ENCODE assay signal across 12 cellular contexts in genomic region chr14:89489796-89490506, GRCh38.
DNase-seq lines count a peak whose midpoint lies in the region; ATAC-seq and TF ChIP-seq lines count a peak whose summit lies in the region.
"Had no signal": no experiment of that assay in that cellular context is flagged by ENCODE, and none has a peak within 500 bp of the region (broad histone marks: within the 10 kb centered on the region; RNA-seq: fewer than 3 reads in every experiment).

No MANE protein-coding gene starts in this region.

- H3K14ac ChIP-seq in neuronal stem cell (ENCODE audit: low read length), result no peak overlapping the region

- no peak overlapping the region for H3K18ac ChIP-seq in neuronal stem cell (ENCODE audit: low read length)

- no peak overlapping the region for H3K27ac Mint-ChIP-seq in effector memory CD8-positive, alpha-beta T cell

- no peaks in the 10 kb centered on the region for H3K27me3 ChIP-seq in GM23248 (replicated peaks; ENCODE audit: insufficient read depth)
- no peaks in the 10 kb centered on the region for H3K27me3 ChIP-seq in neuronal stem cell (ENCODE audit: control insufficient read depth in 3 of 3, insufficient read depth in 3 of 3, low read depth in 1 of 3, low read length in 3 of 3)

- 0 out of 2 replicates have a peak, but pooled peaks cover 4% of the 10 kb centered on the region for H3F3A ChIP-seq in GM23248 (ENCODE audit: insufficient read depth)

- no peak overlapping the region for H3K4me3 Mint-ChIP-seq in effector memory CD8-positive, alpha-beta T cell

- peaks cover 42 to 44% of the 10 kb centered on the region in 2 donors for H3K4me1 Mint-ChIP-seq in effector memory CD8-positive, alpha-beta T cell (ENCODE audit: low read depth in 2 of 2)

- H4K8ac ChIP-seq in neuronal stem cell (ENCODE audit: low read depth, low read length), result no peak overlapping the region

- no peaks in the 10 kb centered on the region for H3K79me1 ChIP-seq in neuronal stem cell (ENCODE audit: low read depth, low read length)

- peak; percentile 54 for DNase-seq in GM23248
- DNase-seq in NCI-H524 (lab: John Stamatoyannopoulos, UW), result peak; percentile 54 to 76
- peak; percentile 37 for DNase-seq in fibroblast of the aortic adventitia (ENCODE audit: low read depth)
- DNase-seq in skeletal muscle cell (ENCODE audit: low read depth), result peak; percentile 25
- no peak for DNase-seq in AML-193 (lab: John Stamatoyannopoulos, UW)
- DNase-seq in neuronal stem cell (ENCODE audit: low spot score), result no peak
- DNase-seq in effector memory CD8-positive, alpha-beta T cell, result no peak
- DNase-seq: activated gamma-delta T cell treated with Interleukin-2 at 50 U/mL for 16 hours, GF-D8, kidney glomerular epithelial cell, WERI-Rb-1 had no signal

- no peaks in the 10 kb centered on the region for H3K36me3 ChIP-seq in GM23248 (ENCODE audit: low read depth)
- no peaks in the 10 kb centered on the region for H3K36me3 ChIP-seq in neuronal stem cell (replicated peaks in 1 of 2; ENCODE audit: control insufficient read depth in 2 of 2, insufficient read depth in 2 of 2, low read length in 2 of 2)
- H3K36me3 ChIP-seq: WERI-Rb-1 had no signal

- no peaks in the 10 kb centered on the region for H3K79me2 ChIP-seq in GM23248 (ENCODE audit: insufficient read depth)

- no peak for TF ChIP-seq CTCF in fibroblast of the aortic adventitia (IDR thresholded peaks at IDR 0.05; ENCODE audit: insufficient read depth, low read length)

- H3K4me2 ChIP-seq in GM23248 (ENCODE audit: unreplicated experiment) (peak overlapping the region; percentile 83), neuronal stem cell (ENCODE audit: insufficient read depth, low read length, poor library complexity, severe bottlenecking) (no peak overlapping the region)

- 23 to 25% methylated on average over 19 of the region's 19 CpGs for WGBS in GM23248 (ENCODE audit: low coverage in 1 of 2, low lambda C conversion rate in 2 of 2, missing lambda C conversion rate in 2 of 2), 2 experiments
- no CpG with 5 or more reads among the region's 19 CpGs for WGBS in neuronal stem cell (ENCODE audit: extremely low coverage in 2 of 2, insufficient read length in 2 of 2, insufficient replicate concordance in 1 of 2), 2 donors

- H3K9me3 ChIP-seq in GM23248 (ENCODE audit: low read depth), result no peaks in the 10 kb centered on the region
- no peaks in the 10 kb centered on the region for H3K9me3 ChIP-seq in neuronal stem cell (replicated peaks in 1 of 2; ENCODE audit: control insufficient read depth in 2 of 2, insufficient read depth in 1 of 2, low read depth in 1 of 2, low read length in 2 of 2)

- H3K27ac ChIP-seq in GM23248 (peak overlapping the region; percentile 19; the same call in 1 of the 2 replicates), neuronal stem cell (replicated peaks; ENCODE audit: low read length) (no peak overlapping the region)
- H3K27ac ChIP-seq: WERI-Rb-1 had no signal

- no peaks in the 10 kb centered on the region for H4K20me1 ChIP-seq in GM23248 (ENCODE audit: insufficient read depth)

- ATAC-seq in HG02870 (IDR thresholded peaks at IDR 0.05; ENCODE audit: unreplicated experiment), result no peak
- no peak for ATAC-seq in effector memory CD8-positive, alpha-beta T cell (replicated peaks)

- no peak overlapping the region for H3K4ac ChIP-seq in neuronal stem cell (ENCODE audit: low read length)

- no peaks in the 10 kb centered on the region for H3K9me2 ChIP-seq in GM23248 (ENCODE audit: insufficient read depth)

- H4K91ac ChIP-seq in neuronal stem cell (ENCODE audit: low read depth, low read length, poor library complexity), result no peak overlapping the region

- no peaks in the 10 kb centered on the region for H3K9me3 Mint-ChIP-seq in effector memory CD8-positive, alpha-beta T cell

- no peak overlapping the region for H2BK12ac ChIP-seq in neuronal stem cell (ENCODE audit: low read length)

- no peak overlapping the region for H3K23ac ChIP-seq in neuronal stem cell (ENCODE audit: low read depth, low read length, poor library complexity)

- no peak overlapping the region for H2BK15ac ChIP-seq in neuronal stem cell (ENCODE audit: low read length)

- H3K4me1 ChIP-seq in GM23248 (ENCODE audit: insufficient read depth) (no peaks in the 10 kb centered on the region; the same call in 1 of the 2 replicates), neuronal stem cell (ENCODE audit: control insufficient read depth in 2 of 2, insufficient read depth in 1 of 2, low read depth in 1 of 2, low read length in 2 of 2) (peaks cover 1 to 11% of the 10 kb centered on the region in 2 donors)

- no peak overlapping the region for H2BK120ac ChIP-seq in neuronal stem cell (ENCODE audit: low read depth, low read length)

- H2BK5ac ChIP-seq in neuronal stem cell (ENCODE audit: low read length), result no peak overlapping the region

- H3K9ac ChIP-seq in GM23248 (peak overlapping the region; percentile 53), neuronal stem cell (ENCODE audit: low read depth, low read length, poor library complexity) (no peak overlapping the region)

- no peak overlapping the region for H2AK5ac ChIP-seq in neuronal stem cell (ENCODE audit: low read depth, low read length)

- H3K4me3 ChIP-seq in GM23248 (peak overlapping the region; percentile 64), fibroblast of the aortic adventitia (ENCODE audit: low read depth, low read length) (peak overlapping the region; percentile 35), skeletal muscle cell (ENCODE audit: low read depth, low read length) (peak overlapping the region; percentile 29), neuronal stem cell (ENCODE audit: low read length in 2 of 2) (no peak overlapping the region)

- H2AFZ ChIP-seq in GM23248 (peak overlapping the region; percentile 78), neuronal stem cell (ENCODE audit: low read length) (no peak overlapping the region)

- no peaks in the 10 kb centered on the region for H3K27me3 Mint-ChIP-seq in effector memory CD8-positive, alpha-beta T cell

- in situ Hi-C loops in GM23248 (cut with MboI), result no loop called here

- H3K36me3 Mint-ChIP-seq in effector memory CD8-positive, alpha-beta T cell (ENCODE audit: insufficient read depth), result peaks cover 12% of the 10 kb centered on the region

Comparison
In these comparisons a context has a peak if more than half of its experiments do, and no peak if none do; other contexts are left out.
1. DNase-seq: peak in GM23248 (single experiment), NCI-H524 (2 of 2), fibroblast of the aortic adventitia (single experiment) and skeletal muscle cell (single experiment); none in AML-193 (0 of 2), neuronal stem cell (single experiment) and effector memory CD8-positive, alpha-beta T cell (0 of 3).
2. H3K4me3 ChIP-seq: peak in GM23248 (single experiment), fibroblast of the aortic adventitia (single experiment) and skeletal muscle cell (single experiment); none in neuronal stem cell (0 of 2).